Comparison of ENCODE assay signal across 16 cellular contexts in genomic region chr4:68272860-68273259, GRCh38. TPM values are rescaled to one million over a fixed set of nuclear protein-coding genes. Genes with fewer than 3 reads are reported as not detected.
DNase-seq lines count a peak whose midpoint lies in the region; ATAC-seq, FAIRE-seq and TF ChIP-seq lines count a peak whose summit lies in the region.
"Had no signal": no experiment of that assay in that cellular context is flagged by ENCODE, and none has a peak within 500 bp of the region (broad histone marks: within the 10 kb centered on the region; RNA-seq: fewer than 3 reads in every experiment).

No MANE protein-coding gene starts in this region.

- no peak overlapping the region for H3K4me3 Mint-ChIP-seq in activated CD8-positive, alpha-beta T cell treated with anti-CD3 and anti-CD28 coated beads, Interleukin-2, amount 10 ng/mL, durations not matched to agents 7 days and 5 days

- no peak overlapping the region for H2BK5ac ChIP-seq in H1 (ENCODE audit: low read depth, low read length)

- no peak overlapping the region for H2BK20ac ChIP-seq in H1 (ENCODE audit: low read length)

- CTCF ChIA-PET in H1 (lab: Charles Lee; ENCODE audit: partially characterized antibody) (interaction anchor here (1.5 to 2.4 kb wide), 4 partner anchors 13 to 105 kb away, joined by 5 to 18 read pairs (median 10); no protein-coding TSS in a partner anchor), HEK293T (lab: Yijun Ruan, JAX) (interaction anchor here (0.7 kb wide), 1 partner anchor 103 kb away, joined by 3 read pairs; no protein-coding TSS in a partner anchor)
- CTCF ChIA-PET in activated CD8-positive, alpha-beta T cell treated with anti-CD3 and anti-CD28 coated beads, Interleukin-2, amount 10 ng/mL, durations not matched to agents 7 days and 5 days (lab: Charles Lee): interaction anchor here (1.2 to 2.5 kb wide), 2 partner anchors 28 to 103 kb away, joined by 4 to 63 read pairs; no protein-coding TSS in a partner anchor

- peaks cover 6% of the 10 kb centered on the region for H3K4me1 Mint-ChIP-seq in activated CD8-positive, alpha-beta T cell treated with anti-CD3 and anti-CD28 coated beads, Interleukin-2, amount 10 ng/mL, durations not matched to agents 7 days and 5 days (ENCODE audit: low read depth)
- H3K4me1 Mint-ChIP-seq: brain had no signal

- ATAC-seq in GM19395 (IDR thresholded peaks at IDR 0.05; ENCODE audit: unreplicated experiment): peak; percentile 39
- ATAC-seq in HG03103 (IDR thresholded peaks at IDR 0.05; ENCODE audit: low read depth, unreplicated experiment): peak; percentile 44
- ATAC-seq in left ventricle myocardium superior: no peak
- no peak for ATAC-seq in activated CD8-positive, alpha-beta T cell treated with anti-CD3 and anti-CD28 coated beads, Interleukin-2, amount 10 ng/mL, durations not matched to agents 7 days and 5 days

- H3K18ac ChIP-seq in H1 (ENCODE audit: extremely low read depth, low read length): no peak overlapping the region

- TF ChIP-seq EP300 in H1 (IDR thresholded peaks at IDR 0.05; ENCODE audit: borderline replicate concordance in 1 of 2, low read depth in 2 of 2, low read length in 2 of 2): no peak

- peaks cover 2 to 18% (median 8%) of the 10 kb centered on the region in 4 experiments; a peak in 4 of 7 replicates for H3K4me1 ChIP-seq in H1 (replicated peaks in 1 of 4; ENCODE audit: control insufficient read depth in 3 of 4, insufficient read depth in 4 of 4, low read length in 3 of 4)
- H3K4me1 ChIP-seq in osteoblast (ENCODE audit: insufficient read depth, low read length): peaks cover 20% of the 10 kb centered on the region

- TF ChIP-seq RAD21 in H1 (IDR thresholded peaks at IDR 0.05 in 1 of 2, conservative IDR thresholded peaks at IDR 0.05 in 1 of 2; ENCODE audit: low read depth in 2 of 2, low read length in 2 of 2): no peak

- WGBS in H1 (ENCODE audit: extremely low coverage in 1 of 2, insufficient coverage in 1 of 2, insufficient read length in 1 of 2, insufficient replicate concordance in 2 of 2, low coverage in 1 of 2, low lambda C conversion rate in 2 of 2, missing lambda C conversion rate in 1 of 2), 2 experiments: 0% methylated on average over 2 of the region's 2 CpGs; no CpG with 5 or more reads in 1 of the 2 experiments

- peak overlapping the region in 1 of 4 experiments; percentile 48; a peak in 2 of 8 replicates for H3K4me3 ChIP-seq in H1 (ENCODE audit: extremely low read depth in 1 of 4, insufficient read depth in 2 of 4, low read depth in 3 of 4, low read length in 4 of 4)
- peak overlapping the region; percentile 70 for H3K4me3 ChIP-seq in osteoblast (ENCODE audit: insufficient read depth, low read length)

- H3K27me3 Mint-ChIP-seq in activated CD8-positive, alpha-beta T cell treated with anti-CD3 and anti-CD28 coated beads, Interleukin-2, amount 10 ng/mL, durations not matched to agents 7 days and 5 days (ENCODE audit: low read depth): peaks cover 13% of the 10 kb centered on the region

- H3K9me3 ChIP-seq in H1 (ENCODE audit: insufficient read depth in 2 of 2, low read depth in 1 of 2, low read length in 1 of 2) (peaks cover 15 to 18% of the 10 kb centered on the region in 2 experiments), osteoblast (ENCODE audit: low read depth, low read length) (no peaks in the 10 kb centered on the region)
- H3K9me3 ChIP-seq: MG63 had no signal

- H3K27ac Mint-ChIP-seq in activated CD8-positive, alpha-beta T cell treated with anti-CD3 and anti-CD28 coated beads, Interleukin-2, amount 10 ng/mL, durations not matched to agents 7 days and 5 days: no peak overlapping the region
- H3K27ac Mint-ChIP-seq: activated T-cell treated with anti-CD3 and anti-CD28 coated beads, Interleukin-2, amount 50 U/mL, for 24 hours; brain; CD4-positive, alpha-beta memory T cell; stimulated activated effector memory CD8-positive, alpha-beta T cell treated with anti-CD3 and anti-CD28 coated beads, Interleukin-12 subunit alpha, Interleukin-12 subunit beta, amount 100 ng/mL, for 72 hours had no signal

- H3K79me2 ChIP-seq in H1 (ENCODE audit: control insufficient read depth in 1 of 2, insufficient read depth in 2 of 2, low read length in 2 of 2) (no peaks in the 10 kb centered on the region), osteoblast (ENCODE audit: insufficient read depth, low read length) (no peaks in the 10 kb centered on the region)

- H3K27ac ChIP-seq in H1 (ENCODE audit: low read depth, low read length): peak overlapping the region; percentile 7; the same call in 1 of the 2 replicates
- peak overlapping the region; percentile 42 for H3K27ac ChIP-seq in osteoblast (ENCODE audit: low read depth, low read length)
- H3K27ac ChIP-seq: WERI-Rb-1 had no signal

- H3K9me3 Mint-ChIP-seq in activated CD8-positive, alpha-beta T cell treated with anti-CD3 and anti-CD28 coated beads, Interleukin-2, amount 10 ng/mL, durations not matched to agents 7 days and 5 days (ENCODE audit: insufficient read depth): no peaks in the 10 kb centered on the region
- H3K9me3 Mint-ChIP-seq: activated T-cell treated with anti-CD3 and anti-CD28 coated beads, Interleukin-2, amount 50 U/mL, for 24 hours; stimulated activated effector memory CD8-positive, alpha-beta T cell treated with anti-CD3 and anti-CD28 coated beads, Interleukin-12 subunit alpha, Interleukin-12 subunit beta, amount 100 ng/mL, for 72 hours had no signal

- intact Hi-C loops in left ventricle myocardium superior (cut with micrococcal nuclease): no loop called here

- H3K4ac ChIP-seq in H1 (replicated peaks; ENCODE audit: insufficient read length, low read depth, low read length): no peak overlapping the region

- peak overlapping the region; percentile 70 for H4K5ac ChIP-seq in H1 (ENCODE audit: insufficient read length, low read depth, low read length)

- H3K27me3 ChIP-seq in H1 (replicated peaks in 1 of 4; ENCODE audit: control insufficient read depth in 3 of 4, extremely low read depth in 1 of 4, insufficient read depth in 3 of 4, low read length in 3 of 4) (no peaks in the 10 kb centered on the region), osteoblast (ENCODE audit: insufficient read depth, low read length) (no peaks in the 10 kb centered on the region)
- H3K27me3 ChIP-seq: MG63 had no signal

- H3K56ac ChIP-seq in H1 (replicated peaks; ENCODE audit: insufficient read length, low read depth, low read length): no peak overlapping the region

- no peak overlapping the region for H4K8ac ChIP-seq in H1 (ENCODE audit: extremely low read depth, insufficient read depth, low read length)

- no peak for TF ChIP-seq POLR2A in H1 (IDR thresholded peaks at IDR 0.05; ENCODE audit: control extremely low read depth in 1 of 2, low read depth in 2 of 2, low read length in 2 of 2)

- no peak overlapping the region for H4K91ac ChIP-seq in H1 (replicated peaks; ENCODE audit: insufficient read length, low read length)

- no peaks in the 10 kb centered on the region for H3K79me1 ChIP-seq in H1 (ENCODE audit: low read depth, low read length)

- H4K20me1 ChIP-seq in H1 (replicated peaks in 1 of 2; ENCODE audit: control insufficient read depth in 1 of 2, insufficient read depth in 2 of 2, low read length in 2 of 2) (no peaks in the 10 kb centered on the region), osteoblast (ENCODE audit: insufficient read depth, low read length) (no peaks in the 10 kb centered on the region)

- H2BK120ac ChIP-seq in H1 (replicated peaks; ENCODE audit: low read depth, low read length): no peak overlapping the region

- no peak for DNase-seq in H1 (ENCODE audit: low read depth in 1 of 2, low spot score in 2 of 2)
- DNase-seq in osteoblast (ENCODE audit: insufficient read length, low spot score, missing footprints): peak; percentile 60
- DNase-seq in left ventricle myocardium superior: no peak
- DNase-seq in COR-L47 (lab: John Stamatoyannopoulos, UW): no peak
- DNase-seq in HEK293T (ENCODE audit: extremely low spot score): no peak
- no peak for DNase-seq in activated CD8-positive, alpha-beta T cell treated with anti-CD3 and anti-CD28 coated beads, Interleukin-2, amount 10 ng/mL, durations not matched to agents 7 days and 5 days
- DNase-seq: activated T-cell treated with anti-CD3 and anti-CD28 coated beads, Interleukin-2, amount 50 U/mL, for 24 hours; CD4-positive, alpha-beta memory T cell; MG63; NCI-H446 treated with DMSO at 0.1 percent for 48 hours; SHP77; WERI-Rb-1 had no signal

- POLR2A ChIA-PET in H1 (lab: Charles Lee; ENCODE audit: partially characterized antibody): interaction anchor here (1.9 kb wide), 1 partner anchor 133 kb away, joined by 13 read pairs; no protein-coding TSS in a partner anchor
- POLR2A ChIA-PET in HEK293T (lab: Yijun Ruan, JAX): no interaction called here
- POLR2A ChIA-PET in activated CD8-positive, alpha-beta T cell treated with anti-CD3 and anti-CD28 coated beads, Interleukin-2, amount 10 ng/mL, durations not matched to agents 7 days and 5 days (lab: Charles Lee): no interaction called here

- no peak overlapping the region for H2BK12ac ChIP-seq in H1 (ENCODE audit: low read depth, low read length)

- H3K36me3 Mint-ChIP-seq in activated CD8-positive, alpha-beta T cell treated with anti-CD3 and anti-CD28 coated beads, Interleukin-2, amount 10 ng/mL, durations not matched to agents 7 days and 5 days (ENCODE audit: low read depth): no peaks in the 10 kb centered on the region
- H3K36me3 Mint-ChIP-seq: brain; CD4-positive, alpha-beta memory T cell; stimulated activated effector memory CD8-positive, alpha-beta T cell treated with anti-CD3 and anti-CD28 coated beads, Interleukin-12 subunit alpha, Interleukin-12 subunit beta, amount 100 ng/mL, for 72 hours had no signal

- H3K4me2 ChIP-seq in H1 (ENCODE audit: insufficient read depth in 1 of 2, low read depth in 2 of 2, low read length in 2 of 2) (peak overlapping the region; percentile 62 to 64), osteoblast (ENCODE audit: insufficient read depth, low read length) (peak overlapping the region; percentile 85)

- 0 out of 2 replicates have a peak, but pooled peaks cover 3% of the 10 kb centered on the region for H3K23me2 ChIP-seq in H1 (ENCODE audit: low read depth, low read length)

- TF ChIP-seq CTCF in H1 (IDR thresholded peaks at IDR 0.05; ENCODE audit: control extremely low read depth in 1 of 3, insufficient read depth in 1 of 3, low read depth in 1 of 3, low read length in 3 of 3): no peak
- no peak for TF ChIP-seq CTCF in osteoblast (IDR thresholded peaks at IDR 0.05; ENCODE audit: extremely low read depth, low read depth, low read length)

- H3K9ac ChIP-seq in H1 (replicated peaks in 1 of 4; ENCODE audit: extremely low read depth in 1 of 4, low read depth in 3 of 4, low read length in 3 of 4): no peak overlapping the region

- H2AK5ac ChIP-seq in H1 (ENCODE audit: low read depth, low read length): no peak overlapping the region

- H2AFZ ChIP-seq in H1 (ENCODE audit: low read length) (no peak overlapping the region), osteoblast (ENCODE audit: low read length) (no peak overlapping the region)

- no peak overlapping the region for H3K23ac ChIP-seq in H1 (ENCODE audit: insufficient read length)

- FAIRE-seq in H1 (lab: Jason Lieb, UNC): no peak

- H3K36me3 ChIP-seq in H1 (ENCODE audit: control insufficient read depth in 2 of 4, insufficient read depth in 4 of 4, low read length in 3 of 4) (peaks cover 0 to 13% (median 2%) of the 10 kb centered on the region in 4 experiments; a peak in 3 of 8 replicates), osteoblast (ENCODE audit: insufficient read depth, low read length) (no peaks in the 10 kb centered on the region)
- H3K36me3 ChIP-seq: MG63, WERI-Rb-1 had no signal

- H2BK15ac ChIP-seq in H1 (ENCODE audit: low read length): no peak overlapping the region

- H3K14ac ChIP-seq in H1 (ENCODE audit: insufficient read length): no peak overlapping the region

RNA-seq across cellular contexts. Expression of gene TMPRSS11B, which starts 27.4 kb away (rescaled TPM):
- not detected in 2 replicates for total RNA-seq in H1 (2021; fragmentation: NEBNext Ultra II Directional; extraction: Animal tissue kit (Norgen Biotek cat#: 25700))
- polyA plus RNA-seq in H1 (2011; rRNA removed): not detected in 2 replicates
- not detected for polyA plus RNA-seq in H1 (2011; cell fraction: cytosol; rRNA removed)
- polyA plus RNA-seq in H1 (2011; cell fraction: nucleus; rRNA removed): not detected
- not detected in 4 replicates for polyA plus RNA-seq in H1 (2012, experiment 1 of 2)
- polyA plus RNA-seq in H1 (2012, experiment 2 of 2): not detected
- polyA plus RNA-seq in H1 (2013, experiment 1 of 2): not detected
- polyA plus RNA-seq in H1 (2013, experiment 2 of 2): not detected
- not detected in 2 replicates for polyA minus RNA-seq in H1 (2011; rRNA and poly(A)+ RNA removed)
- not detected for polyA minus RNA-seq in H1 (2011; cell fraction: cytosol; rRNA and poly(A)+ RNA removed)
- not detected for polyA minus RNA-seq in H1 (2011; cell fraction: nucleus; rRNA and poly(A)+ RNA removed)
- not detected in 2 replicates for total RNA-seq in osteoblast
- total RNA-seq in left ventricle myocardium superior: not detected
- total RNA-seq in activated CD8-positive, alpha-beta T cell treated with anti-CD3 and anti-CD28 coated beads, Interleukin-2, amount 10 ng/mL, durations not matched to agents 7 days and 5 days: not detected
- total RNA-seq: CD4-positive, alpha-beta memory T cell had no signal
- polyA plus RNA-seq: CD4-positive, alpha-beta memory T cell had no signal

Comparison
In these comparisons a context has a peak if more than half of its experiments do, and no peak if none do; other contexts are left out.
1. ATAC-seq: peak in GM19395 (single experiment) and HG03103 (single experiment); none in left ventricle myocardium superior (single experiment) and activated CD8-positive, alpha-beta T cell treated with anti-CD3 and anti-CD28 coated beads, Interleukin-2, amount 10 ng/mL, durations not matched to agents 7 days and 5 days (single experiment).